ENCODE assay signal across 1 cellular context in the genomic region with DNA sequence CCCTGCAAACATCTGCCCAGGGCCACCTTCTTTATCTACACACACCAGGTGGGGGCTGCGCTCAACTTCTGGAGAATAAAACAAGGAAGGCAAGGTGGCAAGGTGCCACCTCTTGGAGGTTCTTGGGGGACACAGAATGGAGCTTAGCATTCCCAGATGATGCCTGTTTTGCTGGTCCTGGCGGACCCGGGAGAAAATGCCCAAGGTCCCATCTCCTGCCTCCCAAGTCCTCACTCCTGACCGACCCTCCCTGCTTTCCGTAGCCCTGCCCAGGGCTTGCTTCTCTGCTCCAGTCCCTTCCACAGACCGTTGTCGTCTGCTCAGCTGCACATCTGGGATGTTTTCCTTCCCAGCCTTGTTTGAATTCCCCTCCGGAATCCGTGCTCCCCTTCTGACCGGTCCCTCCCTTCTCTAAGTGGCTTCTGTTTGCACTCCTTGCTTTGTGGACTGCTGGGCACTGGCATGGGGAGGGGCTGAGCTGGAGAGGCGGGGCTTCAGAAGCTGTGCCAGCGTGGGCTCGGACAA.
TF ChIP-seq lines count a peak whose summit lies in the region.

No MANE protein-coding gene starts in this region.

TF ChIP-seq in HepG2, 621 proteins besides CTCF, POLR2A, EP300 and RAD21 (continued from another document and continues in another):
- 0 out of 2 replicates have a peak, but pooled peaks have one; percentile 16 for TF ChIP-seq ARID5B (CRISPR knock-in tag; IDR thresholded peaks at IDR 0.05)
- TF ChIP-seq HNRNPL (IDR thresholded peaks at IDR 0.05; ENCODE audit: low read depth, low read length): peak; percentile 74; the same call in 1 of the 2 replicates
- TF ChIP-seq TFDP2 (CRISPR knock-in tag; IDR thresholded peaks at IDR 0.05): 0 out of 2 replicates have a peak, but pooled peaks have one; percentile 39
- peak; percentile 94 for TF ChIP-seq SAP130 (CRISPR knock-in tag; IDR thresholded peaks at IDR 0.05; ENCODE audit: low read depth)
- TF ChIP-seq TGIF2 (CRISPR knock-in tag; IDR thresholded peaks at IDR 0.05): peak; percentile 65
- TF ChIP-seq HNF1B (CRISPR knock-in tag; IDR thresholded peaks at IDR 0.05): peak; percentile 73; the same call in 1 of the 2 replicates
- peak; percentile 43 for TF ChIP-seq ZNF687 (CRISPR knock-in tag; IDR thresholded peaks at IDR 0.05)
- TF ChIP-seq AFF4 (CRISPR knock-in tag; IDR thresholded peaks at IDR 0.05): 0 out of 2 replicates have a peak, but pooled peaks have one; percentile 36
- 0 out of 2 replicates have a peak, but pooled peaks have one; percentile 4 for TF ChIP-seq PHF8 (CRISPR knock-in tag; IDR thresholded peaks at IDR 0.05)
- TF ChIP-seq EED (CRISPR knock-in tag; IDR thresholded peaks at IDR 0.05): 0 out of 2 replicates have a peak, but pooled peaks have one; percentile 66
- TF ChIP-seq, protein P1, sequence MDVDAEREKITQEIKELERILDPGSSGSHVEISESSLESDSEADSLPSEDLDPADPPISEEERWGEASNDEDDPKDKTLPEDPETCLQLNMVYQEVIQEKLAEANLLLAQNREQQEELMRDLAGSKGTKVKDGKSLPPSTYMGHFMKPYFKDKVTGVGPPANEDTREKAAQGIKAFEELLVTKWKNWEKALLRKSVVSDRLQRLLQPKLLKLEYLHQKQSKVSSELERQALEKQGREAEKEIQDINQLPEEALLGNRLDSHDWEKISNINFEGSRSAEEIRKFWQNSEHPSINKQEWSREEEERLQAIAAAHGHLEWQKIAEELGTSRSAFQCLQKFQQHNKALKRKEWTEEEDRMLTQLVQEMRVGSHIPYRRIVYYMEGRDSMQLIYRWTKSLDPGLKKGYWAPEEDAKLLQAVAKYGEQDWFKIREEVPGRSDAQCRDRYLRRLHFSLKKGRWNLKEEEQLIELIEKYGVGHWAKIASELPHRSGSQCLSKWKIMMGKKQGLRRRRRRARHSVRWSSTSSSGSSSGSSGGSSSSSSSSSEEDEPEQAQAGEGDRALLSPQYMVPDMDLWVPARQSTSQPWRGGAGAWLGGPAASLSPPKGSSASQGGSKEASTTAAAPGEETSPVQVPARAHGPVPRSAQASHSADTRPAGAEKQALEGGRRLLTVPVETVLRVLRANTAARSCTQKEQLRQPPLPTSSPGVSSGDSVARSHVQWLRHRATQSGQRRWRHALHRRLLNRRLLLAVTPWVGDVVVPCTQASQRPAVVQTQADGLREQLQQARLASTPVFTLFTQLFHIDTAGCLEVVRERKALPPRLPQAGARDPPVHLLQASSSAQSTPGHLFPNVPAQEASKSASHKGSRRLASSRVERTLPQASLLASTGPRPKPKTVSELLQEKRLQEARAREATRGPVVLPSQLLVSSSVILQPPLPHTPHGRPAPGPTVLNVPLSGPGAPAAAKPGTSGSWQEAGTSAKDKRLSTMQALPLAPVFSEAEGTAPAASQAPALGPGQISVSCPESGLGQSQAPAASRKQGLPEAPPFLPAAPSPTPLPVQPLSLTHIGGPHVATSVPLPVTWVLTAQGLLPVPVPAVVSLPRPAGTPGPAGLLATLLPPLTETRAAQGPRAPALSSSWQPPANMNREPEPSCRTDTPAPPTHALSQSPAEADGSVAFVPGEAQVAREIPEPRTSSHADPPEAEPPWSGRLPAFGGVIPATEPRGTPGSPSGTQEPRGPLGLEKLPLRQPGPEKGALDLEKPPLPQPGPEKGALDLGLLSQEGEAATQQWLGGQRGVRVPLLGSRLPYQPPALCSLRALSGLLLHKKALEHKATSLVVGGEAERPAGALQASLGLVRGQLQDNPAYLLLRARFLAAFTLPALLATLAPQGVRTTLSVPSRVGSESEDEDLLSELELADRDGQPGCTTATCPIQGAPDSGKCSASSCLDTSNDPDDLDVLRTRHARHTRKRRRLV (CRISPR knock-in tag; IDR thresholded peaks at IDR 0.05): 0 out of 2 replicates have a peak, but pooled peaks have one; percentile 49
- peak; percentile 93; the same call in 1 of the 2 replicates for TF ChIP-seq ZNF572 (CRISPR knock-in tag; IDR thresholded peaks at IDR 0.05)
- TF ChIP-seq, protein P2, sequence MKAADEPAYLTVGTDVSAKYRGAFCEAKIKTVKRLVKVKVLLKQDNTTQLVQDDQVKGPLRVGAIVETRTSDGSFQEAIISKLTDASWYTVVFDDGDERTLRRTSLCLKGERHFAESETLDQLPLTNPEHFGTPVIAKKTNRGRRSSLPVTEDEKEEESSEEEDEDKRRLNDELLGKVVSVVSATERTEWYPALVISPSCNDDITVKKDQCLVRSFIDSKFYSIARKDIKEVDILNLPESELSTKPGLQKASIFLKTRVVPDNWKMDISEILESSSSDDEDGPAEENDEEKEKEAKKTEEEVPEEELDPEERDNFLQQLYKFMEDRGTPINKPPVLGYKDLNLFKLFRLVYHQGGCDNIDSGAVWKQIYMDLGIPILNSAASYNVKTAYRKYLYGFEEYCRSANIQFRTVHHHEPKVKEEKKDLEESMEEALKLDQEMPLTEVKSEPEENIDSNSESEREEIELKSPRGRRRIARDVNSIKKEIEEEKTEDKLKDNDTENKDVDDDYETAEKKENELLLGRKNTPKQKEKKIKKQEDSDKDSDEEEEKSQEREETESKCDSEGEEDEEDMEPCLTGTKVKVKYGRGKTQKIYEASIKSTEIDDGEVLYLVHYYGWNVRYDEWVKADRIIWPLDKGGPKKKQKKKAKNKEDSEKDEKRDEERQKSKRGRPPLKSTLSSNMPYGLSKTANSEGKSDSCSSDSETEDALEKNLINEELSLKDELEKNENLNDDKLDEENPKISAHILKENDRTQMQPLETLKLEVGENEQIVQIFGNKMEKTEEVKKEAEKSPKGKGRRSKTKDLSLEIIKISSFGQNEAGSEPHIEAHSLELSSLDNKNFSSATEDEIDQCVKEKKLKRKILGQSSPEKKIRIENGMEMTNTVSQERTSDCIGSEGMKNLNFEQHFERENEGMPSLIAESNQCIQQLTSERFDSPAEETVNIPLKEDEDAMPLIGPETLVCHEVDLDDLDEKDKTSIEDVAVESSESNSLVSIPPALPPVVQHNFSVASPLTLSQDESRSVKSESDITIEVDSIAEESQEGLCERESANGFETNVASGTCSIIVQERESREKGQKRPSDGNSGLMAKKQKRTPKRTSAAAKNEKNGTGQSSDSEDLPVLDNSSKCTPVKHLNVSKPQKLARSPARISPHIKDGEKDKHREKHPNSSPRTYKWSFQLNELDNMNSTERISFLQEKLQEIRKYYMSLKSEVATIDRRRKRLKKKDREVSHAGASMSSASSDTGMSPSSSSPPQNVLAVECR (CRISPR knock-in tag; IDR thresholded peaks at IDR 0.05; ENCODE audit: borderline replicate concordance): peak; percentile 49; the same call in 1 of the 2 replicates
